In genomic region chr10:72323108-72323932, GRCh38 we compare ENCODE assay signal across 9 cellular contexts. TPM values are rescaled to one million over a fixed set of nuclear protein-coding genes. Genes with fewer than 3 reads are reported as not detected.
DNase-seq lines count a peak whose midpoint lies in the region; ATAC-seq and TF ChIP-seq lines count a peak whose summit lies in the region.
"Had no signal": no experiment of that assay in that cellular context is flagged by ENCODE, and none has a peak within 500 bp of the region (broad histone marks: within the 10 kb centered on the region; RNA-seq: fewer than 3 reads in every experiment).

No MANE protein-coding gene starts in this region.

- H3K4me2 ChIP-seq in Karpas-422 (ENCODE audit: low read depth, low read length, poor library complexity, severe bottlenecking) (peak overlapping the region; percentile 89), mammary epithelial cell (ENCODE audit: insufficient read depth, low read depth, low read length) (no peak overlapping the region)

- peaks cover 72% of the 10 kb centered on the region for H3K4me1 ChIP-seq in CD8-positive, alpha-beta memory T cell (ENCODE audit: insufficient read depth, low read length)
- H3K4me1 ChIP-seq in Karpas-422 (ENCODE audit: low read length) (peaks cover 76% of the 10 kb centered on the region), mammary epithelial cell (ENCODE audit: insufficient read depth, low read length) (peaks cover 68% of the 10 kb centered on the region), neutrophil (ENCODE audit: control insufficient read depth in 1 of 2, insufficient read depth in 1 of 2, low read depth in 1 of 2, low read length in 1 of 2) (peaks cover 83 to 94% of the 10 kb centered on the region in 2 experiments)

- CTCF ChIA-PET in CD8-positive, alpha-beta memory T cell (lab: Charles Lee) = interaction anchor here (0.8 to 2.2 kb wide), 3 partner anchors 8 to 28 kb away, joined by 3 to 9 read pairs (median 3); no protein-coding TSS in a partner anchor
- CTCF ChIA-PET in mammary epithelial cell (lab: Charles Lee; ENCODE audit: low non-redundant PET) = no interaction called here

- no TSS peak for BruUV-seq in mammary epithelial cell (replicated peaks; lab: Mats Ljungman, UMichigan)

- H3K27me3 Mint-ChIP-seq in CD8-positive, alpha-beta memory T cell = peaks cover 0 to 1% of the 10 kb centered on the region in 2 donors

- H3K9me2 ChIP-seq in Karpas-422 (replicated peaks; ENCODE audit: insufficient read depth, low read length) = no peaks in the 10 kb centered on the region

- H3K36me3 Mint-ChIP-seq in CD8-positive, alpha-beta memory T cell = no peaks in the 10 kb centered on the region

- peak overlapping the region in 7 of 8 donors; percentile 53 to 99 (median 78) for H3K27ac Mint-ChIP-seq in CD8-positive, alpha-beta memory T cell

- in situ Hi-C loops in mammary epithelial cell (cut with MboI; ENCODE audit: low sequenced_read_pairs in 2 of 2) = no loop called here

- intact Hi-C loops in mammary epithelial cell (cut with micrococcal nuclease) = no loop called here

- H4K20me1 ChIP-seq in Karpas-422 (ENCODE audit: insufficient read depth, low read depth, low read length) (no peaks in the 10 kb centered on the region), mammary epithelial cell (ENCODE audit: insufficient read depth, low read length) (no peaks in the 10 kb centered on the region)

- no peaks in the 10 kb centered on the region for H3K9me3 Mint-ChIP-seq in CD8-positive, alpha-beta memory T cell

- 95% methylated on average over 14 of the region's 14 CpGs for WGBS in mammary epithelial cell (ENCODE audit: low coverage, missing lambda C conversion rate)

- TF ChIP-seq CTCF in mammary epithelial cell (conservative IDR thresholded peaks at IDR 0.05 in 1 of 2, IDR thresholded peaks at IDR 0.05 in 1 of 2; ENCODE audit: extremely low read depth in 1 of 2, insufficient read depth in 1 of 2, low read depth in 1 of 2, low read length in 2 of 2) (no peak), neutrophil (IDR thresholded peaks at IDR 0.05) (no peak), coronary artery (IDR thresholded peaks at IDR 0.05) (no peak)

- DNase-seq in CD8-positive, alpha-beta memory T cell = no peak
- DNase-seq in Karpas-422 = peak; percentile 46
- DNase-seq in mammary epithelial cell = no peak
- no peak for DNase-seq in mucosa of gallbladder (ENCODE audit: low spot score)
- no peak for DNase-seq in coronary artery (ENCODE audit: low spot score)

- H3K9ac ChIP-seq in Karpas-422 (ENCODE audit: low read length) (peak overlapping the region; percentile 87), mammary epithelial cell (ENCODE audit: insufficient read depth, low read length) (peak overlapping the region; percentile 86)

- H2AFZ ChIP-seq in Karpas-422 (ENCODE audit: low read length) (no peak overlapping the region), mammary epithelial cell (ENCODE audit: low read depth, low read length) (no peak overlapping the region)

- no peak overlapping the region for H3K4me3 ChIP-seq in CD8-positive, alpha-beta memory T cell (ENCODE audit: low read length)
- H3K4me3 ChIP-seq in Karpas-422 (ENCODE audit: low read length) (peak overlapping the region; percentile 41; the same call in 1 of the 2 replicates), mammary epithelial cell (replicated peaks in 1 of 3; ENCODE audit: insufficient read depth in 1 of 3, low read depth in 2 of 3, low read length in 3 of 3) (no peak overlapping the region), neutrophil (ENCODE audit: low read depth in 1 of 2, low read length in 1 of 2) (peak overlapping the region in 1 of 2 experiments; percentile 24), coronary artery (no peak overlapping the region)
- H3K4me3 ChIP-seq: lung had no signal

- no peaks in the 10 kb centered on the region for H3K27me3 ChIP-seq in CD8-positive, alpha-beta memory T cell (ENCODE audit: insufficient read depth, low read length, poor library complexity, severe bottlenecking)
- H3K27me3 ChIP-seq in Karpas-422 (ENCODE audit: low read length) (no peaks in the 10 kb centered on the region), mammary epithelial cell (ENCODE audit: insufficient read depth, low read length) (no peaks in the 10 kb centered on the region), neutrophil (no peaks in the 10 kb centered on the region)

- dilution Hi-C loops in mammary epithelial cell (cut with HindIII; ENCODE audit: low sequenced_read_pairs) = loop anchor here (5.0 to 10.0 kb wide), 2 partner anchors 46 to 559 kb away; no protein-coding TSS in a partner anchor

- H3K9me3 ChIP-seq in CD8-positive, alpha-beta memory T cell (ENCODE audit: low read length) = no peaks in the 10 kb centered on the region
- no peaks in the 10 kb centered on the region for H3K9me3 ChIP-seq in Karpas-422 (ENCODE audit: low read length)
- H3K9me3 ChIP-seq in mammary epithelial cell (replicated peaks; ENCODE audit: insufficient read depth, low read length) = no peaks in the 10 kb centered on the region
- no peaks in the 10 kb centered on the region for H3K9me3 ChIP-seq in neutrophil

- no peaks in the 10 kb centered on the region for H3K36me3 ChIP-seq in CD8-positive, alpha-beta memory T cell (ENCODE audit: insufficient read depth, low read length)
- H3K36me3 ChIP-seq in Karpas-422 (ENCODE audit: insufficient read depth, low read length) (no peaks in the 10 kb centered on the region), mammary epithelial cell (ENCODE audit: insufficient read depth, low read length) (no peaks in the 10 kb centered on the region), neutrophil (no peaks in the 10 kb centered on the region)

- H3K4me1 Mint-ChIP-seq in CD8-positive, alpha-beta memory T cell = peaks cover 60 to 77% (median 67%) of the 10 kb centered on the region in 3 donors

- H3K4me3 Mint-ChIP-seq in CD8-positive, alpha-beta memory T cell = no peak overlapping the region

- no peaks in the 10 kb centered on the region for H3K79me2 ChIP-seq in Karpas-422 (ENCODE audit: low read length)
- no peaks in the 10 kb centered on the region for H3K79me2 ChIP-seq in mammary epithelial cell (ENCODE audit: insufficient read depth, low read length)

- H3K27ac ChIP-seq in CD8-positive, alpha-beta memory T cell (ENCODE audit: low read depth, low read length) = peak overlapping the region; percentile 89
- H3K27ac ChIP-seq in Karpas-422 (ENCODE audit: low read length) (peak overlapping the region; percentile 100), mammary epithelial cell (ENCODE audit: insufficient read depth, low read depth, low read length) (peak overlapping the region; percentile 99), neutrophil (peak overlapping the region; percentile 99), coronary artery (no peak overlapping the region)

- ATAC-seq in HG02678 (IDR thresholded peaks at IDR 0.05; ENCODE audit: unreplicated experiment) (no peak), GM18861 (IDR thresholded peaks at IDR 0.05; ENCODE audit: unreplicated experiment) (no peak)

- POLR2A ChIA-PET in CD8-positive, alpha-beta memory T cell (lab: Charles Lee) = interaction anchor here (0.5 to 1.3 kb wide), 3 partner anchors 8 to 52 kb away, joined by 3 to 5 read pairs (median 5); no protein-coding TSS in a partner anchor

RNA-seq across cellular contexts. Expression of gene DNAJB12, which starts 31.4 kb away (rescaled TPM):
- total RNA-seq in CD8-positive, alpha-beta memory T cell = 10 to 100 TPM; 29.4 to 30.4 TPM
- polyA plus RNA-seq in CD8-positive, alpha-beta memory T cell = 28.0 TPM
- total RNA-seq in Karpas-422 (2014; rRNA removed; shearing (Covaris generic); ENCODE audit: low replicate concordance) = 36.1 and 37.4 TPM in 2 replicates
- total RNA-seq in mammary epithelial cell (10 to 100 TPM; 57.7 to 98.4 TPM), mucosa of gallbladder (42.5 TPM)
- polyA plus RNA-seq in mammary epithelial cell = 58.9 TPM
- 60.1 TPM for polyA minus RNA-seq in mammary epithelial cell

RNA-seq across cellular contexts. Expression of gene DDIT4, which starts 49.6 kb away (rescaled TPM):
- 100 to 1,000 TPM; 144 to 156 TPM for total RNA-seq in CD8-positive, alpha-beta memory T cell
- polyA plus RNA-seq in CD8-positive, alpha-beta memory T cell = 183 TPM
- total RNA-seq in Karpas-422 (2014; rRNA removed; shearing (Covaris generic); ENCODE audit: low replicate concordance) = 331 and 583 TPM in 2 replicates
- 1,000 to 10,000 TPM in 1 of 2 donors, 100 to 1,000 TPM in 1; 772 to 1,235 TPM for total RNA-seq in mammary epithelial cell
- 542 TPM for polyA plus RNA-seq in mammary epithelial cell
- 521 TPM for polyA minus RNA-seq in mammary epithelial cell
- total RNA-seq in mucosa of gallbladder = 191 TPM

Comparison
In these comparisons a context has a peak if more than half of its experiments do, and no peak if none do; other contexts are left out.
1. H3K27ac ChIP-seq: peak in CD8-positive, alpha-beta memory T cell (single experiment), Karpas-422 (single experiment), mammary epithelial cell (single experiment) and neutrophil (single experiment); none in coronary artery (0 of 2).